Comparison of ENCODE assay signal across 8 cellular contexts in the genomic region with DNA sequence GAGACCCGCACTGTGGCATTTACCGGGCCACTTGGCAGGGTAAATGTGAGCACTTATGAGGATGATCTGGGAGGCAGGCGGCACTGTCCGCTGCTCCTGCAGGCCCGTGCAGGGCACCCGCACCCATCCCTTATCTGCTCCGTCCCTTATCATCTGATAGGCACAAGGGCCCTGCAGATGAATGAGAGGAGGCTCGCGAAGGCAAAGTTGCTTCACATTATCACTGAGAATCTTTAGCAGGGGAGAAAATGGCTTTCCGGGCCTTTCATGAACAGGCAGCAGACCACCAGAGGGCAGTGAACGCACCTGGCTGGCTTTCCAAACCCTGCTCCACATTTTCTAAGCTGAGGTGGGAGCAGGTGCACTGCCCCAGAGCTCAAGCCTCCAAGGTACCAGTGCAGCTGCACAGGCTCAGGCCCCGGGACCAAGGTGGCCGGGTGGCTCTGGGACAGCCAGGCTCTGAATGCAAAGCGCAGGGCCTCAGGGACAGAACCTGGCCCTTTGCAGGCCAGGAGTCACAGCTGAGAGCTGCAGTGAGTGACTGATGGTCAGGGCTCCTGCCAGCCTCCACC.
DNase-seq lines count a peak whose midpoint lies in the region; ATAC-seq lines count a peak whose summit lies in the region.

No MANE protein-coding gene starts in this region.

- no peaks in the 10 kb centered on the region for H3K36me3 Mint-ChIP-seq in stimulated activated naive B cell treated with anti-CD40 and anti-IgM and Interleukin-4, amounts not matched to agents 10 μg/mL and 1 μg/mL and 100 μg/mL, for 72 hours

- H3K27me3 Mint-ChIP-seq in stimulated activated naive B cell treated with anti-CD40 and anti-IgM and Interleukin-4, amounts not matched to agents 10 μg/mL and 1 μg/mL and 100 μg/mL, for 72 hours, result peaks cover 4 to 10% of the 10 kb centered on the region in 2 donors

- H3K27ac Mint-ChIP-seq in stimulated activated naive B cell treated with anti-CD40 and anti-IgM and Interleukin-4, amounts not matched to agents 10 μg/mL and 1 μg/mL and 100 μg/mL, for 72 hours, result no peak overlapping the region

- ATAC-seq in HG02840 (IDR thresholded peaks at IDR 0.05; ENCODE audit: low FRiP score, unreplicated experiment), result no peak
- ATAC-seq in GM19467 (IDR thresholded peaks at IDR 0.05; ENCODE audit: unreplicated experiment), result no peak
- no peak for ATAC-seq in stimulated activated naive B cell treated with anti-CD40 and anti-IgM and Interleukin-4, amounts not matched to agents 10 μg/mL and 1 μg/mL and 100 μg/mL, for 72 hours (replicated peaks)
- ATAC-seq in GM18520 (IDR thresholded peaks at IDR 0.05; ENCODE audit: unreplicated experiment), result no peak

- no peak overlapping the region for H3K4me3 Mint-ChIP-seq in stimulated activated naive B cell treated with anti-CD40 and anti-IgM and Interleukin-4, amounts not matched to agents 10 μg/mL and 1 μg/mL and 100 μg/mL, for 72 hours

- DNase-seq in EL (peak; percentile 2), M059J (ENCODE audit: low read depth) (peak; percentile 23), SK-N-DZ (ENCODE audit: low spot score) (peak; percentile 10), iris pigment epithelial cell (ENCODE audit: low read depth) (peak; percentile 10)
- DNase-seq in stimulated activated naive B cell treated with anti-CD40 and anti-IgM and Interleukin-4, amounts not matched to agents 10 μg/mL and 1 μg/mL and 100 μg/mL, for 72 hours, result no peak

- H3K4me1 Mint-ChIP-seq in stimulated activated naive B cell treated with anti-CD40 and anti-IgM and Interleukin-4, amounts not matched to agents 10 μg/mL and 1 μg/mL and 100 μg/mL, for 72 hours, result peaks cover 0 to 12% of the 10 kb centered on the region in 2 donors

- no peaks in the 10 kb centered on the region for H3K9me3 Mint-ChIP-seq in stimulated activated naive B cell treated with anti-CD40 and anti-IgM and Interleukin-4, amounts not matched to agents 10 μg/mL and 1 μg/mL and 100 μg/mL, for 72 hours
